1 cellular context compared by ENCODE assay signal in genomic region chr13:101639711-101640110, GRCh38.
TF ChIP-seq lines count a peak whose summit lies in the region.

No MANE protein-coding gene starts in this region.

TF ChIP-seq in IMR-90, 13 proteins besides CTCF, POLR2A, EP300 and RAD21 (continued from another document):
- no peak for TF ChIP-seq MXI1 (IDR thresholded peaks at IDR 0.05; ENCODE audit: borderline replicate concordance, low read depth, low read length)
- no peak for TF ChIP-seq SMC3 (IDR thresholded peaks at IDR 0.05; ENCODE audit: low read depth, low read length)
